20 cellular contexts compared by ENCODE assay signal in the genomic region with DNA sequence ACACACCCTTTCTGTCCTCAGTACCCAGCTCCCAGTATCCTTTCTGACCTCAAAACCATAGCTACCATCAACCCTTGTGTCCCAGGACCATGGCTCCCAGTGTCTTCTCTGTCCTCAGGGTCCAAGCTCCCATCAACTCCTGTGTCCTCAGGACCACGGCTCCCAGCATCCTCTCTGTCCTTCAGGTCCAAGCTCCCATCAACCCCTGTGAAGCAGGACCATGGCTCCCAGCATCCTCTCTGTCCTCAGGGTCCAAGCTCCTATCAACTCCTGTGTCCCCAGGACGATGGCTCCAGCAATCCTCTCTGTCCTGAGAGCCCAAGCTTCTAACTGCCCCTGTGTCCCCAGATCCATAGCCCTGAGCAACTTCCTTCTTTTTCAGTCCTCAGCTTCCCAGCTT. TPM values are rescaled to one million over a fixed set of nuclear protein-coding genes. Genes with fewer than 3 reads are reported as not detected.
DNase-seq lines count a peak whose midpoint lies in the region; ATAC-seq and TF ChIP-seq lines count a peak whose summit lies in the region.
"Had no signal": no experiment of that assay in that cellular context is flagged by ENCODE, and none has a peak within 500 bp of the region (broad histone marks: within the 10 kb centered on the region; RNA-seq: fewer than 3 reads in every experiment).

No MANE protein-coding gene starts in this region.

- H3K36me3 ChIP-seq in CD4-positive, alpha-beta memory T cell (ENCODE audit: insufficient read depth, low read length): no peaks in the 10 kb centered on the region
- no peaks in the 10 kb centered on the region for H3K36me3 ChIP-seq in GM23338 (ENCODE audit: insufficient read depth)
- H3K36me3 ChIP-seq in naive thymus-derived CD4-positive, alpha-beta T cell (ENCODE audit: control insufficient read depth in 2 of 3, insufficient read depth in 3 of 3, low read length in 3 of 3): no peaks in the 10 kb centered on the region
- H3K36me3 ChIP-seq: right atrium auricular region had no signal

- no peak overlapping the region for H2AFZ ChIP-seq in GM23338

- no peak overlapping the region for H3K4me2 ChIP-seq in GM23338

- H3F3A ChIP-seq in GM23338 (replicated peaks; ENCODE audit: low read depth): no peaks in the 10 kb centered on the region

- CTCF ChIA-PET in CD4-positive, alpha-beta memory T cell (lab: Charles Lee; ENCODE audit: partially characterized antibody): interaction anchor here (1.8 kb wide), 1 partner anchor 86 kb away, joined by 5 read pairs; no protein-coding TSS in a partner anchor
- CTCF ChIA-PET in naive thymus-derived CD4-positive, alpha-beta T cell (lab: Charles Lee): interaction anchor here (0.8 to 1.6 kb wide), 2 partner anchors 12 to 86 kb away, joined by 3 to 4 read pairs; no protein-coding TSS in a partner anchor
- CTCF ChIA-PET in RWPE1 (lab: Yijun Ruan, JAX): interaction anchor here (0.9 kb wide), 1 partner anchor 80 kb away, joined by 3 read pairs; no protein-coding TSS in a partner anchor

- peaks cover 13% of the 10 kb centered on the region for H3K27me3 ChIP-seq in CD4-positive, alpha-beta memory T cell (ENCODE audit: insufficient read depth, low read length)
- H3K27me3 ChIP-seq in GM23338 (ENCODE audit: insufficient read depth): peaks cover 52% of the 10 kb centered on the region
- H3K27me3 ChIP-seq in naive thymus-derived CD4-positive, alpha-beta T cell (ENCODE audit: control insufficient read depth in 2 of 2, insufficient read depth in 2 of 2, low read length in 2 of 2): peaks cover 4 to 8% of the 10 kb centered on the region in 2 donors
- H3K27me3 ChIP-seq: right atrium auricular region had no signal

- H4K20me1 ChIP-seq in GM23338 (replicated peaks; ENCODE audit: insufficient read depth): peaks cover 4% of the 10 kb centered on the region; the same call in 1 of the 2 replicates
- H4K20me1 ChIP-seq: BLaER1 had no signal

- peaks cover 0 to 2% (median 0%) of the 10 kb centered on the region in 8 donors for H3K9me3 Mint-ChIP-seq in CD4-positive, alpha-beta memory T cell
- H3K9me3 Mint-ChIP-seq in GM23338: peaks cover 6% of the 10 kb centered on the region
- H3K9me3 Mint-ChIP-seq in activated naive CD8-positive, alpha-beta T cell (ENCODE audit: low read depth): no peaks in the 10 kb centered on the region
- H3K9me3 Mint-ChIP-seq in naive thymus-derived CD4-positive, alpha-beta T cell: peaks cover 0 to 2% (median 0%) of the 10 kb centered on the region in 11 donors

- H3K4me3 ChIP-seq in CD4-positive, alpha-beta memory T cell (ENCODE audit: low read length in 2 of 2): no peak overlapping the region
- no peak overlapping the region for H3K4me3 ChIP-seq in GM23338
- no peak overlapping the region for H3K4me3 ChIP-seq in naive thymus-derived CD4-positive, alpha-beta T cell (ENCODE audit: low read length)
- H3K4me3 ChIP-seq: BLaER1, right atrium auricular region, SK-N-MC, tibial artery had no signal

- no peak overlapping the region for H3K27ac ChIP-seq in CD4-positive, alpha-beta memory T cell (ENCODE audit: low read depth, low read length)
- H3K27ac ChIP-seq in GM23338 (ENCODE audit: low read depth) (no peak overlapping the region), RWPE1 (no peak overlapping the region)
- no peak overlapping the region for H3K27ac ChIP-seq in naive thymus-derived CD4-positive, alpha-beta T cell (ENCODE audit: low read depth, low read length)
- H3K27ac ChIP-seq: BLaER1, foreskin keratinocyte, right atrium auricular region, SK-N-MC, tibial artery, VCaP had no signal

- POLR2A ChIA-PET in CD4-positive, alpha-beta memory T cell (lab: Charles Lee; ENCODE audit: partially characterized antibody): interaction anchor here (0.8 kb wide), 1 partner anchor 27 kb away, joined by 4 read pairs; no protein-coding TSS in a partner anchor
- POLR2A ChIA-PET in naive thymus-derived CD4-positive, alpha-beta T cell (lab: Charles Lee): interaction anchor here (0.5 to 0.7 kb wide), 2 partner anchors 28 to 116 kb away, joined by 3 read pairs; no protein-coding TSS in a partner anchor
- POLR2A ChIA-PET in RWPE1 (lab: Yijun Ruan, JAX; ENCODE audit: low non-redundant PET): interaction anchor here (0.6 kb wide), 1 partner anchor 37 kb away, joined by 7 read pairs; no protein-coding TSS in a partner anchor

- H3K9me3 ChIP-seq in CD4-positive, alpha-beta memory T cell (ENCODE audit: control insufficient read depth in 1 of 2, low read length in 2 of 2): no peaks in the 10 kb centered on the region
- H3K9me3 ChIP-seq in naive thymus-derived CD4-positive, alpha-beta T cell (ENCODE audit: control insufficient read depth in 2 of 3, low read length in 3 of 3): no peaks in the 10 kb centered on the region
- H3K9me3 ChIP-seq: BLaER1, right atrium auricular region, tibial artery had no signal

- H3K27me3 Mint-ChIP-seq in CD4-positive, alpha-beta memory T cell: peaks cover 14 to 15% of the 10 kb centered on the region in 2 donors
- peaks cover 53% of the 10 kb centered on the region for H3K27me3 Mint-ChIP-seq in GM23338 (ENCODE audit: insufficient read depth, low read depth, poor library complexity)
- H3K27me3 Mint-ChIP-seq in activated naive CD8-positive, alpha-beta T cell: peaks cover 18% of the 10 kb centered on the region
- peaks cover 13 to 44% (median 30%) of the 10 kb centered on the region in 5 donors for H3K27me3 Mint-ChIP-seq in naive thymus-derived CD4-positive, alpha-beta T cell

- H3K27ac Mint-ChIP-seq in CD4-positive, alpha-beta memory T cell: peak overlapping the region in 4 of 7 donors; percentile 39 to 80 (median 60)
- H3K27ac Mint-ChIP-seq in GM23338: no peak overlapping the region
- H3K27ac Mint-ChIP-seq in activated naive CD8-positive, alpha-beta T cell: peak overlapping the region; percentile 16
- peak overlapping the region in 5 of 9 donors; percentile 10 to 56 (median 29) for H3K27ac Mint-ChIP-seq in naive thymus-derived CD4-positive, alpha-beta T cell

- no peak for TF ChIP-seq CTCF in GM23338 (conservative IDR thresholded peaks at IDR 0.05; ENCODE audit: low read depth in 2 of 2)
- TF ChIP-seq CTCF in RWPE1 (conservative IDR thresholded peaks at IDR 0.05; ENCODE audit: low read depth): no peak

- ATAC-seq in GM23338 (peak; percentile 13; the same call in 1 of the 3 replicates), GM18870 (IDR thresholded peaks at IDR 0.05; ENCODE audit: unreplicated experiment) (no peak)
- ATAC-seq in naive thymus-derived CD4-positive, alpha-beta T cell: no peak
- ATAC-seq: foreskin keratinocyte had no signal

- H3K4me1 ChIP-seq in CD4-positive, alpha-beta memory T cell (ENCODE audit: insufficient read depth, low read length): peaks cover 10% of the 10 kb centered on the region
- H3K4me1 ChIP-seq in GM23338 (ENCODE audit: insufficient read depth): peaks cover 17% of the 10 kb centered on the region
- H3K4me1 ChIP-seq in naive thymus-derived CD4-positive, alpha-beta T cell (ENCODE audit: control insufficient read depth in 2 of 2, insufficient read depth in 2 of 2, low read length in 2 of 2): peaks cover 0 to 6% of the 10 kb centered on the region in 2 donors
- H3K4me1 ChIP-seq: foreskin keratinocyte had no signal

- DNase-seq in CD4-positive, alpha-beta memory T cell: no peak
- peak; percentile 23 for DNase-seq in GM23338 (ENCODE audit: low spot score)
- DNase-seq in naive thymus-derived CD4-positive, alpha-beta T cell: no peak
- DNase-seq in RPMI8226: no peak
- no peak for DNase-seq in iPS-NIHi11 (ENCODE audit: low spot score)
- DNase-seq in RWPE1 (ENCODE audit: low spot score): no peak
- DNase-seq: DND-41; foreskin keratinocyte; NCI-H1694 treated with DMSO at 0.1 percent for 48 hours; NCI-H510A treated with DMSO at 0.1 percent for 48 hours; stimulated activated CD4-positive, alpha-beta T cell treated with anti-CD3 and anti-CD28 coated beads, Interleukin-1b, Interleukin-23, amount 100 ng/mL, for 48 hours; tibial artery had no signal

- H3K79me2 ChIP-seq in GM23338 (replicated peaks; ENCODE audit: insufficient read depth): no peaks in the 10 kb centered on the region

- peaks cover 3 to 5% of the 10 kb centered on the region in 2 donors for H3K36me3 Mint-ChIP-seq in CD4-positive, alpha-beta memory T cell
- H3K36me3 Mint-ChIP-seq in GM23338 (ENCODE audit: low read depth): peaks cover 21% of the 10 kb centered on the region
- peaks cover 1% of the 10 kb centered on the region for H3K36me3 Mint-ChIP-seq in activated naive CD8-positive, alpha-beta T cell
- H3K36me3 Mint-ChIP-seq in naive thymus-derived CD4-positive, alpha-beta T cell: peaks cover 0 to 3% (median 3%) of the 10 kb centered on the region in 5 donors

- peak overlapping the region; percentile 57 to 80 (median 69) for H3K4me3 Mint-ChIP-seq in CD4-positive, alpha-beta memory T cell
- H3K4me3 Mint-ChIP-seq in GM23338: peak overlapping the region; percentile 64
- H3K4me3 Mint-ChIP-seq in activated naive CD8-positive, alpha-beta T cell: peak overlapping the region; percentile 70
- H3K4me3 Mint-ChIP-seq in naive thymus-derived CD4-positive, alpha-beta T cell: peak overlapping the region; percentile 44 to 89 (median 66)

- H3K4me1 Mint-ChIP-seq in CD4-positive, alpha-beta memory T cell: peaks cover 8 to 17% (median 11%) of the 10 kb centered on the region in 4 donors
- H3K4me1 Mint-ChIP-seq in GM23338: peaks cover 25% of the 10 kb centered on the region
- H3K4me1 Mint-ChIP-seq in activated naive CD8-positive, alpha-beta T cell (ENCODE audit: low read depth): peaks cover 16% of the 10 kb centered on the region
- H3K4me1 Mint-ChIP-seq in naive thymus-derived CD4-positive, alpha-beta T cell: peaks cover 12 to 28% (median 15%) of the 10 kb centered on the region in 7 donors

- intact Hi-C loops in CD4-positive, alpha-beta memory T cell (cut with micrococcal nuclease): no loop called here
- intact Hi-C loops in naive thymus-derived CD4-positive, alpha-beta T cell (cut with micrococcal nuclease): no loop called here

- H3K9me2 ChIP-seq in GM23338 (ENCODE audit: insufficient read depth): no peaks in the 10 kb centered on the region

RNA-seq across cellular contexts. Expression of a gene that starts 1.7 kb away (rescaled TPM):
- total RNA-seq in CD4-positive, alpha-beta memory T cell: under 1 TPM; 0.33 to 0.49 TPM
- under 1 TPM in 1 of 2 donors, not detected in 1; 0.18 TPM for polyA plus RNA-seq in CD4-positive, alpha-beta memory T cell
- 21.2 and 26.0 TPM in 2 replicates for total RNA-seq in GM23338 (2014; rRNA removed; shearing (Covaris generic))
- 3.7 TPM in 2 replicates for polyA plus RNA-seq in GM23338 (2016; fragmentation: Nextera tagmentation; extraction: Ambion mirVana)
- under 1 TPM; 0.35 to 0.97 (median 0.51) TPM for total RNA-seq in naive thymus-derived CD4-positive, alpha-beta T cell
- polyA plus RNA-seq in naive thymus-derived CD4-positive, alpha-beta T cell: 1 to 10 TPM in 1 of 2 donors, under 1 TPM in 1; 0.34 to 2.0 TPM
- total RNA-seq: OCI-LY7 had no signal

RNA-seq across cellular contexts. Expression of a gene that starts 21.9 kb away (rescaled TPM):
- 10 to 100 TPM; 27.7 to 28.2 TPM for total RNA-seq in CD4-positive, alpha-beta memory T cell
- 10 to 100 TPM; 13.9 to 19.9 TPM for polyA plus RNA-seq in CD4-positive, alpha-beta memory T cell
- total RNA-seq in GM23338 (2014; rRNA removed; shearing (Covaris generic)): 21.6 and 23.9 TPM in 2 replicates
- polyA plus RNA-seq in GM23338 (2016; fragmentation: Nextera tagmentation; extraction: Ambion mirVana): 21.1 and 22.5 TPM in 2 replicates
- total RNA-seq in naive thymus-derived CD4-positive, alpha-beta T cell: 10 to 100 TPM; 21.7 to 29.1 (median 25.9) TPM
- polyA plus RNA-seq in naive thymus-derived CD4-positive, alpha-beta T cell: 10 to 100 TPM; 13.1 to 16.1 TPM

RNA-seq across cellular contexts. Expression of a gene that starts 28.6 kb away (rescaled TPM):
- total RNA-seq in CD4-positive, alpha-beta memory T cell: 1 to 10 TPM; 8.6 to 9.4 TPM
- 1 to 10 TPM; 6.3 to 6.6 TPM for polyA plus RNA-seq in CD4-positive, alpha-beta memory T cell
- total RNA-seq in GM23338 (2014; rRNA removed; shearing (Covaris generic)): 11.1 and 16.5 TPM in 2 replicates
- 20.6 and 21.3 TPM in 2 replicates for polyA plus RNA-seq in GM23338 (2016; fragmentation: Nextera tagmentation; extraction: Ambion mirVana)
- total RNA-seq in naive thymus-derived CD4-positive, alpha-beta T cell: 100 to 1,000 TPM in 1 of 5 experiments, 10 to 100 TPM in 2, 1 to 10 TPM in 2; 3.2 to 358 (median 14.4) TPM
- 1 to 10 TPM in 1 of 2 donors, under 1 TPM in 1; 0.77 to 3.2 TPM for polyA plus RNA-seq in naive thymus-derived CD4-positive, alpha-beta T cell

RNA-seq across cellular contexts. Expression of a gene that starts 29.4 kb away (rescaled TPM):
- under 1 TPM; 0.83 to 0.99 TPM for total RNA-seq in CD4-positive, alpha-beta memory T cell
- under 1 TPM in 1 of 2 donors, not detected in 1; 0.10 TPM for polyA plus RNA-seq in CD4-positive, alpha-beta memory T cell
- not detected in 2 replicates for total RNA-seq in GM23338 (2014; rRNA removed; shearing (Covaris generic))
- polyA plus RNA-seq in GM23338 (2016; fragmentation: Nextera tagmentation; extraction: Ambion mirVana): 0.08 and 0.17 TPM in 2 replicates
- 1 to 10 TPM in 3 of 5 experiments, under 1 TPM in 2; 0.56 to 1.7 (median 1.1) TPM for total RNA-seq in naive thymus-derived CD4-positive, alpha-beta T cell
- 1 to 10 TPM in 1 of 2 donors, under 1 TPM in 1; 0.97 to 1.3 TPM for polyA plus RNA-seq in naive thymus-derived CD4-positive, alpha-beta T cell
- polyA plus RNA-seq: neural cell had no signal

RNA-seq across cellular contexts. Expression of a gene that starts 44.9 kb away (rescaled TPM):
- 10 to 100 TPM; 18.4 to 18.6 TPM for total RNA-seq in CD4-positive, alpha-beta memory T cell
- 10 to 100 TPM in 1 of 2 donors, 1 to 10 TPM in 1; 8.4 to 13.0 TPM for polyA plus RNA-seq in CD4-positive, alpha-beta memory T cell
- 5.9 and 14.1 TPM in 2 replicates for total RNA-seq in GM23338 (2014; rRNA removed; shearing (Covaris generic))
- 15.5 and 16.9 TPM in 2 replicates for polyA plus RNA-seq in GM23338 (2016; fragmentation: Nextera tagmentation; extraction: Ambion mirVana)
- total RNA-seq in naive thymus-derived CD4-positive, alpha-beta T cell: 10 to 100 TPM in 4 of 5 experiments, 1 to 10 TPM in 1; 9.4 to 20.6 (median 19.5) TPM
- polyA plus RNA-seq in naive thymus-derived CD4-positive, alpha-beta T cell: 10 to 100 TPM in 1 of 2 donors, 1 to 10 TPM in 1; 8.6 to 15.7 TPM

Comparison
In these comparisons a context has a peak if more than half of its experiments do, and no peak if none do; other contexts are left out.
1. RNA of a gene that starts 1.7 kb away (total RNA-seq): 21.2 to 26.0 TPM in GM23338; 0.35 to 0.97 TPM in naive thymus-derived CD4-positive, alpha-beta T cell and 0.33 to 0.49 TPM in CD4-positive, alpha-beta memory T cell; every median in the first group is over 10 times any median in the second.
2. Peak in every context shown above with its lines, with median percentiles within 50 percentile points of each other: H3K4me3 Mint-ChIP-seq.